In genomic region chr19:6736917-6737283, GRCh38 we compare ENCODE assay signal across 8 cellular contexts. TPM values are rescaled to one million over a fixed set of nuclear protein-coding genes. Genes with fewer than 3 reads are reported as not detected.
DNase-seq lines count a peak whose midpoint lies in the region; ATAC-seq, FAIRE-seq and TF ChIP-seq lines count a peak whose summit lies in the region.

No MANE protein-coding gene starts in this region.

- dilution Hi-C loops in keratinocyte (cut with MboI; ENCODE audit: extremely low pct_ligation_motif_present, low sequenced_read_pairs), result no loop called here

- H2AFZ ChIP-seq in keratinocyte (ENCODE audit: control insufficient read depth, low read length), result peak overlapping the region; percentile 82

- peaks cover 27% of the 10 kb centered on the region for H3K36me3 Mint-ChIP-seq in activated CD4-positive, alpha-beta T cell treated with anti-CD3 and anti-CD28 coated beads, Interleukin-2, amount 10 ng/mL, durations not matched to agents 24 days and 14 days (ENCODE audit: low read depth)
- peaks cover 14% of the 10 kb centered on the region for H3K36me3 Mint-ChIP-seq in activated naive CD8-positive, alpha-beta T cell treated with anti-CD3 and anti-CD28 coated beads, Interleukin-2, amount 10 ng/mL, durations not matched to agents 7 days and 5 days

- peak overlapping the region; percentile 98 for H3K4me3 Mint-ChIP-seq in activated CD4-positive, alpha-beta T cell treated with anti-CD3 and anti-CD28 coated beads, Interleukin-2, amount 10 ng/mL, durations not matched to agents 24 days and 14 days
- peak overlapping the region; percentile 98 for H3K4me3 Mint-ChIP-seq in activated naive CD8-positive, alpha-beta T cell treated with anti-CD3 and anti-CD28 coated beads, Interleukin-2, amount 10 ng/mL, durations not matched to agents 7 days and 5 days

- peak overlapping the region; percentile 99 for H3K27ac Mint-ChIP-seq in activated CD4-positive, alpha-beta T cell treated with anti-CD3 and anti-CD28 coated beads, Interleukin-2, amount 10 ng/mL, durations not matched to agents 24 days and 14 days
- H3K27ac Mint-ChIP-seq in activated naive CD8-positive, alpha-beta T cell treated with anti-CD3 and anti-CD28 coated beads, Interleukin-2, amount 10 ng/mL, durations not matched to agents 7 days and 5 days, result peak overlapping the region; percentile 100

- FAIRE-seq in keratinocyte (lab: Jason Lieb, UNC), result no peak

- TF ChIP-seq POLR2A in testis (IDR thresholded peaks at IDR 0.05) (no peak), GM18505 (IDR thresholded peaks at IDR 0.05; ENCODE audit: borderline replicate concordance, extremely low read depth, insufficient read depth, insufficient read length) (no peak)

- H3K36me3 ChIP-seq in keratinocyte (ENCODE audit: control insufficient read depth in 2 of 2, extremely low read depth in 1 of 2, insufficient read depth in 2 of 2, low read length in 2 of 2), result peaks cover 8 to 14% of the 10 kb centered on the region in 2 experiments
- no peaks in the 10 kb centered on the region for H3K36me3 ChIP-seq in testis (ENCODE audit: low read depth, missing control alignments)

- H3K79me2 ChIP-seq in keratinocyte (ENCODE audit: control insufficient read depth, insufficient read depth, low read length), result peaks cover 29% of the 10 kb centered on the region

- 0% methylated on average over 4 to 16 of the region's 16 CpGs for WGBS in testis, 2 donors

- no peaks in the 10 kb centered on the region for H4K20me1 ChIP-seq in keratinocyte (ENCODE audit: control insufficient read depth, extremely low read depth, insufficient read depth, low read length)

- peak overlapping the region; percentile 85 for H3K9ac ChIP-seq in keratinocyte (ENCODE audit: control insufficient read depth, extremely low read depth, insufficient read depth, low read length)

- H3K4me1 Mint-ChIP-seq in activated CD4-positive, alpha-beta T cell treated with anti-CD3 and anti-CD28 coated beads, Interleukin-2, amount 10 ng/mL, durations not matched to agents 24 days and 14 days, result peaks cover 39% of the 10 kb centered on the region
- peaks cover 26% of the 10 kb centered on the region for H3K4me1 Mint-ChIP-seq in activated naive CD8-positive, alpha-beta T cell treated with anti-CD3 and anti-CD28 coated beads, Interleukin-2, amount 10 ng/mL, durations not matched to agents 7 days and 5 days

- TF ChIP-seq CTCF in keratinocyte (optimal IDR thresholded peaks at IDR 0.05 in 1 of 3, IDR thresholded peaks at IDR 0.05 in 1 of 3, conservative IDR thresholded peaks at IDR 0.05 in 1 of 3; ENCODE audit: extremely low read depth in 1 of 3, insufficient read depth in 2 of 3, low read length in 3 of 3) (no peak), testis (IDR thresholded peaks at IDR 0.05) (peak in 1 of 3 experiments; percentile 25)

- H3K9me3 ChIP-seq in keratinocyte (ENCODE audit: control insufficient read depth, low read depth, low read length), result no peaks in the 10 kb centered on the region
- H3K9me3 ChIP-seq in testis, result no peaks in the 10 kb centered on the region

- no peak for ATAC-seq in activated naive CD8-positive, alpha-beta T cell treated with anti-CD3 and anti-CD28 coated beads, Interleukin-2, amount 10 ng/mL, durations not matched to agents 7 days and 5 days (ENCODE audit: low read depth)
- ATAC-seq in GM18505 (IDR thresholded peaks at IDR 0.05; ENCODE audit: unreplicated experiment) (no peak), GM18873 (IDR thresholded peaks at IDR 0.05; ENCODE audit: low FRiP score, unreplicated experiment) (no peak)

- H3K27me3 Mint-ChIP-seq in activated CD4-positive, alpha-beta T cell treated with anti-CD3 and anti-CD28 coated beads, Interleukin-2, amount 10 ng/mL, durations not matched to agents 24 days and 14 days, result no peaks in the 10 kb centered on the region
- H3K27me3 Mint-ChIP-seq in activated naive CD8-positive, alpha-beta T cell treated with anti-CD3 and anti-CD28 coated beads, Interleukin-2, amount 10 ng/mL, durations not matched to agents 7 days and 5 days, result no peaks in the 10 kb centered on the region

- no peaks in the 10 kb centered on the region for H3K9me3 Mint-ChIP-seq in activated CD4-positive, alpha-beta T cell treated with anti-CD3 and anti-CD28 coated beads, Interleukin-2, amount 10 ng/mL, durations not matched to agents 24 days and 14 days
- no peaks in the 10 kb centered on the region for H3K9me3 Mint-ChIP-seq in activated naive CD8-positive, alpha-beta T cell treated with anti-CD3 and anti-CD28 coated beads, Interleukin-2, amount 10 ng/mL, durations not matched to agents 7 days and 5 days

- no peaks in the 10 kb centered on the region for H3K9me1 ChIP-seq in keratinocyte (ENCODE audit: control insufficient read depth, extremely low read depth, insufficient read depth, low read length)

- POLR2A ChIA-PET in activated naive CD8-positive, alpha-beta T cell treated with anti-CD3 and anti-CD28 coated beads, Interleukin-2, amount 10 ng/mL, durations not matched to agents 7 days and 5 days (lab: Charles Lee), result interaction anchor here (0.6 to 4.3 kb wide), 22 partner anchors 24 to 363 kb away, joined by 3 to 23 read pairs (median 8); partner anchors contain the start of genes KHSRP, SH2D3A, TNFSF14 and TNFSF9

- H3K4me2 ChIP-seq in keratinocyte (ENCODE audit: control insufficient read depth, extremely low read depth, insufficient read depth, low read depth, low read length), result peak overlapping the region; percentile 95

- peak overlapping the region; percentile 82 for H3K27ac ChIP-seq in keratinocyte (ENCODE audit: control insufficient read depth, insufficient read depth, low read length)
- H3K27ac ChIP-seq in testis, result peak overlapping the region; percentile 99 to 100

- intact Hi-C loops in activated CD4-positive, alpha-beta T cell treated with anti-CD3 and anti-CD28 coated beads, Interleukin-2, amount 10 ng/mL, durations not matched to agents 24 days and 14 days (cut with micrococcal nuclease), result loop anchor here (1.0 to 5.0 kb wide), 9 partner anchors 62 to 1205 kb away; partner anchors contain the start of genes ALKBH7, PET100, TIMM44 and TNFSF9
- intact Hi-C loops in testis (cut with DNase I; ENCODE audit: low total_unique reads), result no loop called here

- H3K4me3 ChIP-seq in keratinocyte (ENCODE audit: control insufficient read depth in 2 of 3, extremely low read depth in 1 of 3, insufficient read depth in 2 of 3, low read depth in 1 of 3, low read length in 3 of 3) (peak overlapping the region; percentile 91 to 99 (median 95)), testis (peak overlapping the region; percentile 83 to 88)

- peaks cover 32% of the 10 kb centered on the region for H3K4me1 ChIP-seq in keratinocyte (ENCODE audit: control insufficient read depth, extremely low read depth, insufficient read depth, low read length)
- H3K4me1 ChIP-seq in testis, result peaks cover 27% of the 10 kb centered on the region

- no peaks in the 10 kb centered on the region for H3K27me3 ChIP-seq in keratinocyte (ENCODE audit: control insufficient read depth, extremely low read depth, insufficient read depth, low read length)
- no peaks in the 10 kb centered on the region for H3K27me3 ChIP-seq in testis

- no peak for DNase-seq in activated CD4-positive, alpha-beta T cell treated with anti-CD3 and anti-CD28 coated beads, Interleukin-2, amount 10 ng/mL, durations not matched to agents 24 days and 14 days
- DNase-seq in activated CD4-positive, alpha-beta T cell treated with anti-CD3 and anti-CD28 coated beads for 4 hours, result no peak
- no peak for DNase-seq in activated naive CD8-positive, alpha-beta T cell treated with anti-CD3 and anti-CD28 coated beads, Interleukin-2, amount 10 ng/mL, durations not matched to agents 7 days and 5 days
- no peak for DNase-seq in keratinocyte (ENCODE audit: low read depth, low spot score)
- no peak for DNase-seq in testis
- DNase-seq in GF-D8 (lab: John Stamatoyannopoulos, UW), result no peak

RNA-seq across cellular contexts. Expression of gene GPR108, which starts 0.5 kb away (rescaled TPM):
- 97.7 and 107 TPM in 2 replicates for total RNA-seq in activated CD4-positive, alpha-beta T cell treated with anti-CD3 and anti-CD28 coated beads, Interleukin-2, amount 10 ng/mL, durations not matched to agents 24 days and 14 days
- 10 to 100 TPM; 82.8 to 91.7 TPM for total RNA-seq in activated naive CD8-positive, alpha-beta T cell treated with anti-CD3 and anti-CD28 coated beads, Interleukin-2, amount 10 ng/mL, durations not matched to agents 7 days and 5 days
- polyA plus RNA-seq in keratinocyte (57.7 to 89.8 TPM (median 62.9 TPM) in 3 replicates), testis (ENCODE audit: insufficient read depth, low read depth, low replicate concordance) (105 TPM)
- polyA plus RNA-seq in keratinocyte (2011; ENCODE audit: low read depth), result 64.3 TPM
- polyA plus RNA-seq in keratinocyte (2011; cell fraction: cytosol; rRNA removed), result 60.4 and 78.6 TPM in 2 replicates
- polyA plus RNA-seq in keratinocyte (2011; cell fraction: nucleus; rRNA removed), result 146 and 171 TPM in 2 replicates
- polyA plus RNA-seq in keratinocyte (2012; ENCODE audit: low replicate concordance), result 54.0 and 68.0 TPM in 2 replicates
- 66.7 to 196 TPM (median 116 TPM) in 3 replicates for polyA minus RNA-seq in keratinocyte
- 98.4 TPM for polyA minus RNA-seq in keratinocyte (2011; cell fraction: cytosol; rRNA and poly(A)+ RNA removed)
- polyA minus RNA-seq in keratinocyte (2011; cell fraction: nucleus; rRNA and poly(A)+ RNA removed), result 70.3 and 72.8 TPM in 2 replicates
- total RNA-seq in testis, result 10 to 100 TPM; 61.8 to 87.1 TPM

RNA-seq across cellular contexts. Expression of gene TRIP10, which starts 2.6 kb away (rescaled TPM):
- 66.3 and 67.7 TPM in 2 replicates for total RNA-seq in activated CD4-positive, alpha-beta T cell treated with anti-CD3 and anti-CD28 coated beads, Interleukin-2, amount 10 ng/mL, durations not matched to agents 24 days and 14 days
- 10 to 100 TPM; 10.1 to 10.7 TPM for total RNA-seq in activated naive CD8-positive, alpha-beta T cell treated with anti-CD3 and anti-CD28 coated beads, Interleukin-2, amount 10 ng/mL, durations not matched to agents 7 days and 5 days
- polyA plus RNA-seq in keratinocyte (34.8 to 43.8 TPM (median 36.2 TPM) in 3 replicates), testis (ENCODE audit: insufficient read depth, low read depth, low replicate concordance) (65.8 TPM)
- polyA plus RNA-seq in keratinocyte (2011; ENCODE audit: low read depth), result 345 TPM
- 25.0 and 39.1 TPM in 2 replicates for polyA plus RNA-seq in keratinocyte (2011; cell fraction: cytosol; rRNA removed)
- 69.1 and 80.5 TPM in 2 replicates for polyA plus RNA-seq in keratinocyte (2011; cell fraction: nucleus; rRNA removed)
- 54.1 and 65.1 TPM in 2 replicates for polyA plus RNA-seq in keratinocyte (2012; ENCODE audit: low replicate concordance)
- polyA minus RNA-seq in keratinocyte, result 18.9 to 22.5 TPM (median 19.9 TPM) in 3 replicates
- 22.1 TPM for polyA minus RNA-seq in keratinocyte (2011; cell fraction: cytosol; rRNA and poly(A)+ RNA removed)
- 13.6 and 20.2 TPM in 2 replicates for polyA minus RNA-seq in keratinocyte (2011; cell fraction: nucleus; rRNA and poly(A)+ RNA removed)
- 10 to 100 TPM; 60.4 to 62.7 TPM for total RNA-seq in testis

RNA-seq across cellular contexts. Expression of gene C3, which starts 16.4 kb away (rescaled TPM):
- 4.8 and 5.3 TPM in 2 replicates for total RNA-seq in activated CD4-positive, alpha-beta T cell treated with anti-CD3 and anti-CD28 coated beads, Interleukin-2, amount 10 ng/mL, durations not matched to agents 24 days and 14 days
- 1 to 10 TPM; 2.0 to 2.1 TPM for total RNA-seq in activated naive CD8-positive, alpha-beta T cell treated with anti-CD3 and anti-CD28 coated beads, Interleukin-2, amount 10 ng/mL, durations not matched to agents 7 days and 5 days
- polyA plus RNA-seq in keratinocyte, result 10.7 to 85.7 TPM (median 14.8 TPM) in 3 replicates
- polyA plus RNA-seq in keratinocyte (2011; ENCODE audit: low read depth), result 3.3 TPM
- 17.7 and 21.0 TPM in 2 replicates for polyA plus RNA-seq in keratinocyte (2011; cell fraction: cytosol; rRNA removed)
- 111 and 120 TPM in 2 replicates for polyA plus RNA-seq in keratinocyte (2011; cell fraction: nucleus; rRNA removed)
- 3.5 and 17.2 TPM in 2 replicates for polyA plus RNA-seq in keratinocyte (2012; ENCODE audit: low replicate concordance)
- polyA minus RNA-seq in keratinocyte, result 14.0 to 151 TPM (median 61.4 TPM) in 3 replicates
- 83.1 TPM for polyA minus RNA-seq in keratinocyte (2011; cell fraction: cytosol; rRNA and poly(A)+ RNA removed)
- 68.7 and 86.2 TPM in 2 replicates for polyA minus RNA-seq in keratinocyte (2011; cell fraction: nucleus; rRNA and poly(A)+ RNA removed)
- 100 to 1,000 TPM in 1 of 2 donors, 10 to 100 TPM in 1; 49.5 to 131 TPM for total RNA-seq in testis
- polyA plus RNA-seq in testis (ENCODE audit: insufficient read depth, low read depth, low replicate concordance), result 500 TPM

RNA-seq across cellular contexts. Expression of gene SH2D3A, which starts 30.3 kb away (rescaled TPM):
- total RNA-seq in activated CD4-positive, alpha-beta T cell treated with anti-CD3 and anti-CD28 coated beads, Interleukin-2, amount 10 ng/mL, durations not matched to agents 24 days and 14 days, result 9.8 and 11.0 TPM in 2 replicates
- total RNA-seq in activated naive CD8-positive, alpha-beta T cell treated with anti-CD3 and anti-CD28 coated beads, Interleukin-2, amount 10 ng/mL, durations not matched to agents 7 days and 5 days, result 10 to 100 TPM; 35.5 to 35.7 TPM
- 24.9 to 28.9 TPM (median 28.2 TPM) in 3 replicates for polyA plus RNA-seq in keratinocyte
- 5.8 TPM for polyA plus RNA-seq in keratinocyte (2011; ENCODE audit: low read depth)
- 16.7 and 24.9 TPM in 2 replicates for polyA plus RNA-seq in keratinocyte (2011; cell fraction: cytosol; rRNA removed)
- 42.9 and 53.1 TPM in 2 replicates for polyA plus RNA-seq in keratinocyte (2011; cell fraction: nucleus; rRNA removed)
- 25.3 and 44.5 TPM in 2 replicates for polyA plus RNA-seq in keratinocyte (2012; ENCODE audit: low replicate concordance)
- 21.6 to 72.1 TPM (median 22.1 TPM) in 3 replicates for polyA minus RNA-seq in keratinocyte
- polyA minus RNA-seq in keratinocyte (2011; cell fraction: cytosol; rRNA and poly(A)+ RNA removed), result 30.5 TPM
- 22.8 and 24.2 TPM in 2 replicates for polyA minus RNA-seq in keratinocyte (2011; cell fraction: nucleus; rRNA and poly(A)+ RNA removed)
- total RNA-seq in testis, result 1 to 10 TPM; 7.4 to 7.5 TPM
- polyA plus RNA-seq in testis (ENCODE audit: insufficient read depth, low read depth, low replicate concordance), result 12.8 TPM

RNA-seq across cellular contexts. Expression of gene VAV1, which starts 35.6 kb away (rescaled TPM):
- 75.3 and 78.9 TPM in 2 replicates for total RNA-seq in activated CD4-positive, alpha-beta T cell treated with anti-CD3 and anti-CD28 coated beads, Interleukin-2, amount 10 ng/mL, durations not matched to agents 24 days and 14 days
- total RNA-seq in activated naive CD8-positive, alpha-beta T cell treated with anti-CD3 and anti-CD28 coated beads, Interleukin-2, amount 10 ng/mL, durations not matched to agents 7 days and 5 days, result 100 to 1,000 TPM; 108 to 113 TPM
- polyA plus RNA-seq in keratinocyte, result 0.42 to 0.61 TPM (median 0.50 TPM) in 3 replicates
- 0.76 TPM for polyA plus RNA-seq in keratinocyte (2011; ENCODE audit: low read depth)
- 0.36 and 0.43 TPM in 2 replicates for polyA plus RNA-seq in keratinocyte (2011; cell fraction: cytosol; rRNA removed)
- 0.41 and 0.50 TPM in 2 replicates for polyA plus RNA-seq in keratinocyte (2011; cell fraction: nucleus; rRNA removed)
- polyA plus RNA-seq in keratinocyte (2012; ENCODE audit: low replicate concordance), result 0.51 and 0.84 TPM in 2 replicates
- polyA minus RNA-seq in keratinocyte, result 0.30 to 1.5 TPM in 2 of 3 replicates, not detected in the other
- polyA minus RNA-seq in keratinocyte (2011; cell fraction: cytosol; rRNA and poly(A)+ RNA removed), result not detected
- 0.84 and 1.3 TPM in 2 replicates for polyA minus RNA-seq in keratinocyte (2011; cell fraction: nucleus; rRNA and poly(A)+ RNA removed)
- total RNA-seq in testis, result 1 to 10 TPM; 1.1 to 4.5 TPM
- 8.9 TPM for polyA plus RNA-seq in testis (ENCODE audit: insufficient read depth, low read depth, low replicate concordance)
